Comparison of ENCODE assay signal across 9 cellular contexts in the genomic region with DNA sequence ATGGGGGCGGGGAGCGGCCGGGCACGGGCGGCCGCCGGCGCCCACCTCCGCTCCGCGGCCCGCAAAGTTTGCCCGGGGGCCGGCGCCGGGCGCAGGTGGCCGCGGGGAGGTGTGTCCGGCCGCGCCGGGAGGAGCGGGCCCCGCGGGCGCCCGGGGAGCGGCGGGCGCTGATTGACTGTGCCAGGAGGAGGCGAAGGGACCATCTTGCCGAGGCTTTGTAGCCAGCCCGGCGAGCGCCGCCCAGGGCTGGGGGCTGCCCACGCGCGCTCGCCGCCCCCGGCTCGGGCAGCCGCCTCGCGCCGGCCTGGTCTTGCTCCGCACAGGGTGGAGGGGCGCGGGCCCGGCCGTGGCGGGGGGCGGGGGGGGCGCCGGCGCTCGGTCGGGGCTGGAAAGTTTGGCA. TPM values are rescaled to one million over a fixed set of nuclear protein-coding genes. Genes with fewer than 3 reads are reported as not detected.
DNase-seq lines count a peak whose midpoint lies in the region; ATAC-seq and TF ChIP-seq lines count a peak whose summit lies in the region.
"Had no signal": no experiment of that assay in that cellular context is flagged by ENCODE, and none has a peak within 500 bp of the region (broad histone marks: within the 10 kb centered on the region; RNA-seq: fewer than 3 reads in every experiment).

No MANE protein-coding gene starts in this region.

- H3K27ac Mint-ChIP-seq in activated CD4-positive, alpha-beta memory T cell treated with anti-CD3 and anti-CD28 coated beads, Interleukin-2, amount 10 ng/mL, durations not matched to agents 7 days and 5 days: no peak overlapping the region

- no peaks in the 10 kb centered on the region for H3K9me3 Mint-ChIP-seq in activated CD4-positive, alpha-beta memory T cell treated with anti-CD3 and anti-CD28 coated beads, Interleukin-2, amount 10 ng/mL, durations not matched to agents 7 days and 5 days

- no peaks in the 10 kb centered on the region for H3K9me3 ChIP-seq in RWPE2 (ENCODE audit: severe bottlenecking)
- H3K9me3 ChIP-seq in iPS-15b (ENCODE audit: control insufficient read depth, insufficient read depth, low read length): no peaks in the 10 kb centered on the region

- peak overlapping the region; percentile 47 for H3K27ac ChIP-seq in RWPE2 (ENCODE audit: poor library complexity, severe bottlenecking)
- H3K27ac ChIP-seq in substantia nigra (ENCODE audit: low read depth, low read length, poor library complexity, severe bottlenecking): peak overlapping the region; percentile 26
- H3K27ac ChIP-seq: HL-60 had no signal

- H3K9ac ChIP-seq in iPS-15b (ENCODE audit: low read depth, low read length): no peak overlapping the region

- H3K4me3 Mint-ChIP-seq in activated CD4-positive, alpha-beta memory T cell treated with anti-CD3 and anti-CD28 coated beads, Interleukin-2, amount 10 ng/mL, durations not matched to agents 7 days and 5 days: no peak overlapping the region

- peak; percentile 41; the same call in 2 of the 3 replicates for ATAC-seq in RWPE2 (ENCODE audit: low read depth)

- POLR2A ChIA-PET in activated CD4-positive, alpha-beta memory T cell treated with anti-CD3 and anti-CD28 coated beads, Interleukin-2, amount 10 ng/mL, durations not matched to agents 7 days and 5 days (lab: Charles Lee): no interaction called here

- H3K36me3 ChIP-seq in RWPE2 (ENCODE audit: low read depth) (no peaks in the 10 kb centered on the region), iPS-15b (ENCODE audit: control insufficient read depth, insufficient read depth, low read length) (no peaks in the 10 kb centered on the region)

- H3K36me3 Mint-ChIP-seq in activated CD4-positive, alpha-beta memory T cell treated with anti-CD3 and anti-CD28 coated beads, Interleukin-2, amount 10 ng/mL, durations not matched to agents 7 days and 5 days (ENCODE audit: low read depth): peaks cover 2% of the 10 kb centered on the region

- DNase-seq in NCI-H748 (lab: John Stamatoyannopoulos, UW; ENCODE audit: unreplicated experiment): peak; percentile 49
- no peak for DNase-seq in NCI-H748 treated with DMSO at 0.1 percent for 48 hours (lab: John Stamatoyannopoulos, UW)
- DNase-seq in RWPE2 (ENCODE audit: low spot score): no peak
- DNase-seq in substantia nigra (lab: John Stamatoyannopoulos, UW): no peak
- DNase-seq in activated CD4-positive, alpha-beta memory T cell treated with anti-CD3 and anti-CD28 coated beads, Interleukin-2, amount 10 ng/mL, durations not matched to agents 7 days and 5 days: no peak
- DNase-seq in NCI-H524 treated with DMSO at 0.1 percent for 48 hours (lab: John Stamatoyannopoulos, UW): no peak
- no peak for DNase-seq in HuH-7.5 (ENCODE audit: low spot score)

- peaks cover 6% of the 10 kb centered on the region for H3K4me1 ChIP-seq in RWPE2 (ENCODE audit: insufficient read depth, poor library complexity, severe bottlenecking)
- H3K4me1 ChIP-seq in iPS-15b (ENCODE audit: control insufficient read depth, insufficient read depth, low read length): no peaks in the 10 kb centered on the region

- H3K27me3 ChIP-seq in RWPE2 (ENCODE audit: insufficient read depth, poor library complexity, severe bottlenecking) (no peaks in the 10 kb centered on the region), iPS-15b (ENCODE audit: control insufficient read depth, insufficient read depth, low read length) (peaks cover 24% of the 10 kb centered on the region)

- CTCF ChIA-PET in activated CD4-positive, alpha-beta memory T cell treated with anti-CD3 and anti-CD28 coated beads, Interleukin-2, amount 10 ng/mL, durations not matched to agents 7 days and 5 days (lab: Charles Lee): no interaction called here

- H3K4me3 ChIP-seq in RWPE2 (ENCODE audit: severe bottlenecking) (peak overlapping the region; percentile 60), iPS-15b (ENCODE audit: low read depth, low read length) (peak overlapping the region; percentile 22)

- peaks cover 23% of the 10 kb centered on the region for H3K4me1 Mint-ChIP-seq in activated CD4-positive, alpha-beta memory T cell treated with anti-CD3 and anti-CD28 coated beads, Interleukin-2, amount 10 ng/mL, durations not matched to agents 7 days and 5 days

- peaks cover 59% of the 10 kb centered on the region for H3K27me3 Mint-ChIP-seq in activated CD4-positive, alpha-beta memory T cell treated with anti-CD3 and anti-CD28 coated beads, Interleukin-2, amount 10 ng/mL, durations not matched to agents 7 days and 5 days

- no peak for TF ChIP-seq CTCF in RWPE2 (IDR thresholded peaks at IDR 0.05; ENCODE audit: poor library complexity, severe bottlenecking)

RNA-seq across cellular contexts. Expression of a gene that starts 0.4 kb away (rescaled TPM):
- not detected for total RNA-seq in activated CD4-positive, alpha-beta memory T cell treated with anti-CD3 and anti-CD28 coated beads, Interleukin-2, amount 10 ng/mL, durations not matched to agents 7 days and 5 days

RNA-seq across cellular contexts. Expression of a gene that starts 58.0 kb away (rescaled TPM):
- not detected for total RNA-seq in activated CD4-positive, alpha-beta memory T cell treated with anti-CD3 and anti-CD28 coated beads, Interleukin-2, amount 10 ng/mL, durations not matched to agents 7 days and 5 days
